Comparison of ENCODE assay signal across 8 cellular contexts in the genomic region with DNA sequence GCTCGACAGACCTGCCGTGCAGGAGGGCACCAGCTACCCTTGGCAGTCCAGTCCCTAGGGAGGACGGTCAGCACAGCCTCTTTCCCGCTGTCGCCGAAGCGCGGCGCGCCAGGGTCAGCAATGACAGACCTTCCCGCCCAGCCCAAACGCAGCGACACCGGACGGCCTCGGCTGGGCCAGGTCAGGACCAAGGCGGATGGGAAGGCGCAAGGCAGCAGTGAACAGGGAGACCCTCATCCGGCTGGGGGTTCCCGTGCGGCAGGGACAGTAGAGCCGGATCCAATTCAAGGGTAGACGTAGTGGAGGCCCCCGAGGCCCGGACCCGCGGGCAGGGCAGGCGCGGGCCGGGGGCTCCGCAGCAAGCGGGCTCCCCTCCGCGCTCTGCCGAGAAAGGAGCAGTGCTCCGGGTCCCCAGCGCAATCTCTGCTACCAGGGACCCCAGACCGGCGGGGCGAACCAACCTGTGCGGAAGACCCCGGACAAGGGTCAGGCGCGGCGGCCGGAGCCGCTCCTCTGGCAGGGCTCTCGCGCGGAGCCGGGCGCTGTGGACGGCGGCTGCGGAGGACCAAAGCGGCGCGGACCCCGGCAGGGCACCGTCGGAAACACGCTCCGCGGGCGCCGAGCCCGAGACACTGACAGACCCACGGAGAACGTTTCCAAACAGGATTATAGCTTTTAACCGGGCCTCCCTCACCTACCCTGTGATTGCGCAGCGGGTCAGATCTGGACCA. TPM values are rescaled to one million over a fixed set of nuclear protein-coding genes. Genes with fewer than 3 reads are reported as not detected.
DNase-seq lines count a peak whose midpoint lies in the region; ATAC-seq and TF ChIP-seq lines count a peak whose summit lies in the region.

A gene with protein sequence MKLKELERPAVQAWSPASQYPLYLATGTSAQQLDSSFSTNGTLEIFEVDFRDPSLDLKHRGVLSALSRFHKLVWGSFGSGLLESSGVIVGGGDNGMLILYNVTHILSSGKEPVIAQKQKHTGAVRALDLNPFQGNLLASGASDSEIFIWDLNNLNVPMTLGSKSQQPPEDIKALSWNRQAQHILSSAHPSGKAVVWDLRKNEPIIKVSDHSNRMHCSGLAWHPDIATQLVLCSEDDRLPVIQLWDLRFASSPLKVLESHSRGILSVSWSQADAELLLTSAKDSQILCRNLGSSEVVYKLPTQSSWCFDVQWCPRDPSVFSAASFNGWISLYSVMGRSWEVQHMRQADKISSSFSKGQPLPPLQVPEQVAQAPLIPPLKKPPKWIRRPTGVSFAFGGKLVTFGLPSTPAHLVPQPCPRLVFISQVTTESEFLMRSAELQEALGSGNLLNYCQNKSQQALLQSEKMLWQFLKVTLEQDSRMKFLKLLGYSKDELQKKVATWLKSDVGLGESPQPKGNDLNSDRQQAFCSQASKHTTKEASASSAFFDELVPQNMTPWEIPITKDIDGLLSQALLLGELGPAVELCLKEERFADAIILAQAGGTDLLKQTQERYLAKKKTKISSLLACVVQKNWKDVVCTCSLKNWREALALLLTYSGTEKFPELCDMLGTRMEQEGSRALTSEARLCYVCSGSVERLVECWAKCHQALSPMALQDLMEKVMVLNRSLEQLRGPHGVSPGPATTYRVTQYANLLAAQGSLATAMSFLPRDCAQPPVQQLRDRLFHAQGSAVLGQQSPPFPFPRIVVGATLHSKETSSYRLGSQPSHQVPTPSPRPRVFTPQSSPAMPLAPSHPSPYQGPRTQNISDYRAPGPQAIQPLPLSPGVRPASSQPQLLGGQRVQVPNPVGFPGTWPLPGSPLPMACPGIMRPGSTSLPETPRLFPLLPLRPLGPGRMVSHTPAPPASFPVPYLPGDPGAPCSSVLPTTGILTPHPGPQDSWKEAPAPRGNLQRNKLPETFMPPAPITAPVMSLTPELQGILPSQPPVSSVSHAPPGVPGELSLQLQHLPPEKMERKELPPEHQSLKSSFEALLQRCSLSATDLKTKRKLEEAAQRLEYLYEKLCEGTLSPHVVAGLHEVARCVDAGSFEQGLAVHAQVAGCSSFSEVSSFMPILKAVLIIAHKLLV (minus strand): TSS at position 541 of the 731 bp plus-strand sequence. CDS start 2,909 bp downstream, outside the sequence.

- H3K27me3 ChIP-seq in effector memory CD4-positive, alpha-beta T cell (replicated peaks; ENCODE audit: control insufficient read depth, insufficient read depth, low read length, poor library complexity, severe bottlenecking), result no peaks in the 10 kb centered on the region

- TF ChIP-seq CTCF in WTC11 (IDR thresholded peaks at IDR 0.05), result no peak

- H3K9me3 Mint-ChIP-seq in WTC11, result no peaks in the 10 kb centered on the region

- CTCF ChIA-PET in WTC11 (lab: Charles Lee), result interaction anchor here (0.6 to 4.1 kb wide), 78 partner anchors 8 to 907 kb away, joined by 3 to 134 read pairs (median 5); a partner anchor contains a TSS

- intact Hi-C loops in head of caudate nucleus (cut with DNase I), result no loop called here

- no peak within 1 kb of the TSS for H3K27ac ChIP-seq in effector memory CD4-positive, alpha-beta T cell (ENCODE audit: insufficient read depth, low read length, poor library complexity, severe bottlenecking)

- H3K36me3 Mint-ChIP-seq in WTC11, result peaks cover 2% of the 10 kb centered on the region

- DNase-seq in EL (peak; percentile 28), WTC11 (ENCODE audit: low spot score) (peak; percentile 77), head of caudate nucleus (peak; percentile 20 to 82 (median 56)), occipital lobe (lab: John Stamatoyannopoulos, UW) (peak; percentile 26), NCI-H446 (lab: John Stamatoyannopoulos, UW) (no peak), NOMO-1 treated with DMSO at 0.1 percent for 48 hours (lab: John Stamatoyannopoulos, UW; ENCODE audit: unreplicated experiment) (no peak), DMS153 (lab: John Stamatoyannopoulos, UW) (no peak)
- no peak for DNase-seq in effector memory CD4-positive, alpha-beta T cell

- peaks cover 39% of the 10 kb centered on the region for H3K27me3 Mint-ChIP-seq in WTC11 (ENCODE audit: low read depth)

- peak within 1 kb of the TSS; percentile 91 for H3K4me3 Mint-ChIP-seq in WTC11

- no peaks in the 10 kb centered on the region for H3K4me1 ChIP-seq in effector memory CD4-positive, alpha-beta T cell (ENCODE audit: control insufficient read depth, insufficient read depth, low read length, poor library complexity, severe bottlenecking)

- peak; percentile 80 for ATAC-seq in WTC11

- no peak within 1 kb of the TSS for H3K4me3 ChIP-seq in effector memory CD4-positive, alpha-beta T cell (ENCODE audit: insufficient read depth, low read depth, low read length, poor library complexity, severe bottlenecking)

- H3K4me1 Mint-ChIP-seq in WTC11, result 0 out of 2 replicates have a peak, but pooled peaks cover 8% of the 10 kb centered on the region

- POLR2A ChIA-PET in WTC11 (lab: Charles Lee), result interaction anchor here (0.6 kb wide), 1 partner anchor 16 kb away, joined by 3 read pairs; a partner anchor contains a TSS

- no peaks in the 10 kb centered on the region for H3K9me3 ChIP-seq in effector memory CD4-positive, alpha-beta T cell (ENCODE audit: control insufficient read depth, low read length)

- no peak within 1 kb of the TSS for H3K27ac Mint-ChIP-seq in WTC11

- peaks cover 18% of the 10 kb centered on the region for H3K36me3 ChIP-seq in effector memory CD4-positive, alpha-beta T cell (ENCODE audit: control insufficient read depth, insufficient read depth, low read length)

TF ChIP-seq in WTC11, 78 proteins besides CTCF, POLR2A, EP300 and RAD21 (continues in another document):
- TF ChIP-seq FOXJ3 (CRISPR knock-in tag; IDR thresholded peaks at IDR 0.05; ENCODE audit: borderline replicate concordance), result no peak
- no peak for TF ChIP-seq ZNF219 (CRISPR knock-in tag; IDR thresholded peaks at IDR 0.05; ENCODE audit: borderline replicate concordance)
- TF ChIP-seq GABPB1 (CRISPR knock-in tag; IDR thresholded peaks at IDR 0.05), result no peak
- peak; percentile 50; the same call in 1 of the 2 replicates for TF ChIP-seq ETV6 (CRISPR knock-in tag; IDR thresholded peaks at IDR 0.05)
- no peak for TF ChIP-seq GRHL2 (CRISPR knock-in tag; IDR thresholded peaks at IDR 0.05; ENCODE audit: insufficient replicate concordance, severe bottlenecking)
- TF ChIP-seq SMAD4 (CRISPR knock-in tag; IDR thresholded peaks at IDR 0.05), result no peak
- 0 out of 2 replicates have a peak, but pooled peaks have one; percentile 9 for TF ChIP-seq ZBTB21 (CRISPR knock-in tag; IDR thresholded peaks at IDR 0.05; ENCODE audit: borderline replicate concordance)
- no peak for TF ChIP-seq MXD4 (CRISPR knock-in tag; IDR thresholded peaks at IDR 0.05; ENCODE audit: borderline replicate concordance)
- TF ChIP-seq, protein P1, sequence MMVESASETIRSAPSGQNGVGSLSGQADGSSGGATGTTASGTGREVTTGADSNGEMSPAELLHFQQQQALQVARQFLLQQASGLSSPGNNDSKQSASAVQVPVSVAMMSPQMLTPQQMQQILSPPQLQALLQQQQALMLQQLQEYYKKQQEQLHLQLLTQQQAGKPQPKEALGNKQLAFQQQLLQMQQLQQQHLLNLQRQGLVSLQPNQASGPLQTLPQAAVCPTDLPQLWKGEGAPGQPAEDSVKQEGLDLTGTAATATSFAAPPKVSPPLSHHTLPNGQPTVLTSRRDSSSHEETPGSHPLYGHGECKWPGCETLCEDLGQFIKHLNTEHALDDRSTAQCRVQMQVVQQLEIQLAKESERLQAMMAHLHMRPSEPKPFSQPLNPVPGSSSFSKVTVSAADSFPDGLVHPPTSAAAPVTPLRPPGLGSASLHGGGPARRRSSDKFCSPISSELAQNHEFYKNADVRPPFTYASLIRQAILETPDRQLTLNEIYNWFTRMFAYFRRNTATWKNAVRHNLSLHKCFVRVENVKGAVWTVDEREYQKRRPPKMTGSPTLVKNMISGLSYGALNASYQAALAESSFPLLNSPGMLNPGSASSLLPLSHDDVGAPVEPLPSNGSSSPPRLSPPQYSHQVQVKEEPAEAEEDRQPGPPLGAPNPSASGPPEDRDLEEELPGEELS (CRISPR knock-in tag; IDR thresholded peaks at IDR 0.05), result no peak
- TF ChIP-seq FOXP1 (CRISPR knock-in tag; IDR thresholded peaks at IDR 0.05; ENCODE audit: borderline replicate concordance), result peak; percentile 58; the same call in 1 of the 2 replicates
- TF ChIP-seq ZNF121 (CRISPR knock-in tag; IDR thresholded peaks at IDR 0.05), result peak; percentile 95
- TF ChIP-seq NR3C1 (CRISPR knock-in tag; conservative IDR thresholded peaks at IDR 0.05; ENCODE audit: low read depth), result no peak
- TF ChIP-seq HMGA2 (CRISPR knock-in tag; IDR thresholded peaks at IDR 0.05), result no peak
- TF ChIP-seq ZNF423 (CRISPR knock-in tag; IDR thresholded peaks at IDR 0.05), result no peak
- 0 out of 2 replicates have a peak, but pooled peaks have one; percentile 76 for TF ChIP-seq KAT7 (CRISPR knock-in tag; IDR thresholded peaks at IDR 0.05; ENCODE audit: borderline replicate concordance)
- TF ChIP-seq ZNF263 (CRISPR knock-in tag; IDR thresholded peaks at IDR 0.05; ENCODE audit: low read depth), result peak; percentile 61; the same call in 1 of the 2 replicates
- TF ChIP-seq ESRRA (CRISPR knock-in tag; IDR thresholded peaks at IDR 0.05; ENCODE audit: borderline replicate concordance), result 0 out of 2 replicates have a peak, but pooled peaks have one; percentile 35
- no peak for TF ChIP-seq TEAD4 (CRISPR knock-in tag; IDR thresholded peaks at IDR 0.05)
- TF ChIP-seq PRRX2 (CRISPR knock-in tag; IDR thresholded peaks at IDR 0.05), result no peak
- TF ChIP-seq, protein P2, sequence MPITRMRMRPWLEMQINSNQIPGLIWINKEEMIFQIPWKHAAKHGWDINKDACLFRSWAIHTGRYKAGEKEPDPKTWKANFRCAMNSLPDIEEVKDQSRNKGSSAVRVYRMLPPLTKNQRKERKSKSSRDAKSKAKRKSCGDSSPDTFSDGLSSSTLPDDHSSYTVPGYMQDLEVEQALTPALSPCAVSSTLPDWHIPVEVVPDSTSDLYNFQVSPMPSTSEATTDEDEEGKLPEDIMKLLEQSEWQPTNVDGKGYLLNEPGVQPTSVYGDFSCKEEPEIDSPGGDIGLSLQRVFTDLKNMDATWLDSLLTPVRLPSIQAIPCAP (CRISPR knock-in tag; IDR thresholded peaks at IDR 0.05), result no peak
- no peak for TF ChIP-seq ZNF396 (CRISPR knock-in tag; IDR thresholded peaks at IDR 0.05; ENCODE audit: borderline replicate concordance)
- TF ChIP-seq JAZF1 (CRISPR knock-in tag; IDR thresholded peaks at IDR 0.05), result no peak
- no peak for TF ChIP-seq ZNF317 (CRISPR knock-in tag; IDR thresholded peaks at IDR 0.05; ENCODE audit: borderline replicate concordance, low read depth)
- TF ChIP-seq TCF7 (CRISPR knock-in tag; IDR thresholded peaks at IDR 0.05; ENCODE audit: low read depth), result no peak

RNA-seq across cellular contexts. Expression of the gene that starts here (rescaled TPM):
- total RNA-seq in WTC11 (2021) (6.4 to 7.9 TPM (median 6.7 TPM) in 3 replicates), occipital lobe (3.7 TPM)

Comparison
In these comparisons a context has a peak if more than half of its experiments do, and no peak if none do; other contexts are left out.
1. DNase-seq: peak in EL (single experiment), WTC11 (single experiment), head of caudate nucleus (42 of 42) and occipital lobe (single experiment); none in NCI-H446 (0 of 2), NOMO-1 treated with DMSO at 0.1 percent for 48 hours (single experiment), effector memory CD4-positive, alpha-beta T cell (0 of 3) and DMS153 (single experiment).